In the genomic region with DNA sequence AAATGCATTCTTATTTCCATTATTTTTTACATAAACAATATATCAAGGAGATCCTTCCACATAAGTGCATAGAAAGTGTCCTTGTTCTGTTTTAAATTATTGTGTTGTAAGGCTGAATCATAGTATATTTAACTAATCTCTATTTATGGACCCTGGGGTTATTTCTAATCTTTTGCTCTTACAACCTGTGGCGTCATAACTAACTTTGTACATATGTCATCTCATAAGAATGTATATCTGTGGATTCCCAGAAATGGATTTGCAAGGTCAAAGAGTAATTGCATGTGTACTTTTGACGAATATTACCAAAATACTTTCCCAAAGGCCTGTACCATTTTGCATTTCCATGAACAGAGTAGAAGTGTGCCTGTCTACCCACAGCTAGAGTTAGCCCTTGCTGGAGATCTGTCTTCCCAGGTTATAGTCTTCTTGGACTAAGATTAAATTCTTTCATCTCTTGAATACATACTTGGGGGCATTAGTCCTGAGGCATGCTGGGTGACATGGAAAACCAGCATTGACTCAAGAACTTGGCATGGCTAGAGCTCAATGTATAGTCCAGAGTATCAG, we compare ENCODE assay signal across 20 cellular contexts. TPM values are rescaled to one million over a fixed set of nuclear protein-coding genes. Genes with fewer than 3 reads are reported as not detected.
A peak's percentile ranks its signal among the peaks of the same experiment; 100 is the strongest.
DNase-seq lines count a peak whose midpoint lies in the region; ATAC-seq and TF ChIP-seq lines count a peak whose summit lies in the region.
"Had no signal": no experiment of that assay in that cellular context is flagged by ENCODE, and none has a peak within 500 bp of the region (broad histone marks: within the 10 kb centered on the region; RNA-seq: fewer than 3 reads in every experiment).

No MANE protein-coding gene starts in this region.

- no peak overlapping the region for H2AFZ ChIP-seq in smooth muscle cell (ENCODE audit: low read depth)
- H2AFZ ChIP-seq: parathyroid adenoma had no signal

- H3K27ac ChIP-seq in smooth muscle cell (ENCODE audit: low read depth) (peak overlapping the region; percentile 87), uterus (no peak overlapping the region)
- H3K27ac ChIP-seq: parathyroid adenoma, sigmoid colon, thyroid gland had no signal

- no peaks in the 10 kb centered on the region for H3K79me2 ChIP-seq in smooth muscle cell (ENCODE audit: low read depth)
- H3K79me2 ChIP-seq: parathyroid adenoma had no signal

- H3K9me3 ChIP-seq in smooth muscle cell (replicated peaks; ENCODE audit: low read depth), result no peaks in the 10 kb centered on the region
- no peaks in the 10 kb centered on the region for H3K9me3 ChIP-seq in uterus
- H3K9me3 ChIP-seq: sigmoid colon, thyroid gland had no signal

- intact Hi-C loops in uterus (cut with DNase I; ENCODE audit: low total_unique reads), result no loop called here
- intact Hi-C loops in natural killer cell (cut with micrococcal nuclease), result no loop called here

- no peak for ATAC-seq in natural killer cell
- ATAC-seq: activated T-cell treated with anti-CD3 and anti-CD28 coated beads, Interleukin-2, amount 50 U/mL, for 72 hours had no signal

- peak overlapping the region; percentile 40 for H3K9ac ChIP-seq in smooth muscle cell (ENCODE audit: low read depth)
- H3K9ac ChIP-seq: parathyroid adenoma had no signal

- TF ChIP-seq POLR2A in uterus (IDR thresholded peaks at IDR 0.05), result no peak

- no peak overlapping the region for H3K4me3 ChIP-seq in cardiac fibroblast (replicated peaks in 1 of 2; ENCODE audit: low read depth in 2 of 2, low read length in 2 of 2)
- H3K4me3 ChIP-seq in smooth muscle cell, result no peak overlapping the region
- H3K4me3 ChIP-seq in uterus, result no peak overlapping the region
- H3K4me3 ChIP-seq: sigmoid colon, thyroid gland had no signal

- H3K4me3 Mint-ChIP-seq in natural killer cell (no peak overlapping the region), type B pancreatic cell (no peak overlapping the region)
- H3K4me3 Mint-ChIP-seq: activated naive CD4-positive, alpha-beta T cell treated with anti-CD3 and anti-CD28 coated beads, Interleukin-2, amount 50 U/mL, for 24 hours; activated T-cell treated with anti-CD3 and anti-CD28 coated beads, Interleukin-2, amount 50 U/mL, for 72 hours; endodermal cell had no signal

- peak overlapping the region; percentile 53 for H3K4me2 ChIP-seq in smooth muscle cell

- TF ChIP-seq CTCF in cardiac fibroblast (IDR thresholded peaks at IDR 0.05; ENCODE audit: low read depth, low read length) (no peak), smooth muscle cell (IDR thresholded peaks at IDR 0.05; ENCODE audit: borderline replicate concordance, insufficient read depth, poor library complexity, severe bottlenecking) (no peak), uterus (IDR thresholded peaks at IDR 0.05) (no peak), natural killer cell (IDR thresholded peaks at IDR 0.05) (no peak), type B pancreatic cell (conservative IDR thresholded peaks at IDR 0.05) (no peak)

- peak; percentile 66 for DNase-seq in HS-5 (ENCODE audit: low read depth)
- DNase-seq in cardiac fibroblast (ENCODE audit: low read depth in 2 of 2), result peak; percentile 52 to 78
- DNase-seq in fibroblast of the conjunctiva (ENCODE audit: low read depth), result peak; percentile 82
- no peak for DNase-seq in smooth muscle cell (lab: John Stamatoyannopoulos, UW; ENCODE audit: unreplicated experiment)
- no peak for DNase-seq in uterus
- DNase-seq in natural killer cell, result no peak
- no peak for DNase-seq in type B pancreatic cell (ENCODE audit: extremely low spot score, unreplicated experiment)
- DNase-seq: activated T-cell treated with anti-CD3 and anti-CD28 coated beads, Interleukin-2, amount 50 U/mL, for 72 hours; endodermal cell; MM.1S; NCI-H2171 treated with DMSO at 0.1 percent for 48 hours; NCI-H748 treated with DMSO at 0.1 percent for 48 hours; OCI-M1; SHP77; sigmoid colon; stimulated activated naive CD4-positive, alpha-beta T cell treated with Interleukin-2 at 50 U/mL for 16 hours; thyroid gland had no signal

- 19% methylated on average over 2 of the region's 2 CpGs for WGBS in smooth muscle cell (ENCODE audit: low lambda C conversion rate)

- no peaks in the 10 kb centered on the region for H3K9me3 Mint-ChIP-seq in natural killer cell
- peaks cover 5% of the 10 kb centered on the region for H3K9me3 Mint-ChIP-seq in type B pancreatic cell
- H3K9me3 Mint-ChIP-seq: activated naive CD4-positive, alpha-beta T cell treated with anti-CD3 and anti-CD28 coated beads, Interleukin-2, amount 50 U/mL, for 24 hours; activated T-cell treated with anti-CD3 and anti-CD28 coated beads, Interleukin-2, amount 50 U/mL, for 72 hours; endodermal cell had no signal

- H3K27ac Mint-ChIP-seq in natural killer cell (no peak overlapping the region), type B pancreatic cell (no peak overlapping the region)
- H3K27ac Mint-ChIP-seq: activated naive CD4-positive, alpha-beta T cell treated with anti-CD3 and anti-CD28 coated beads, Interleukin-2, amount 50 U/mL, for 24 hours; activated T-cell treated with anti-CD3 and anti-CD28 coated beads, Interleukin-2, amount 50 U/mL, for 72 hours; endodermal cell had no signal

- H3K4me1 ChIP-seq in smooth muscle cell (ENCODE audit: low read depth), result no peaks in the 10 kb centered on the region
- no peaks in the 10 kb centered on the region for H3K4me1 ChIP-seq in uterus
- H3K4me1 ChIP-seq: parathyroid adenoma, sigmoid colon, thyroid gland had no signal

- H3K27me3 ChIP-seq in smooth muscle cell (ENCODE audit: low read depth), result peaks cover 28% of the 10 kb centered on the region
- no peaks in the 10 kb centered on the region for H3K27me3 ChIP-seq in uterus
- H3K27me3 ChIP-seq: sigmoid colon, thyroid gland had no signal

- no peaks in the 10 kb centered on the region for H4K20me1 ChIP-seq in smooth muscle cell (ENCODE audit: low read depth)

- H3K36me3 Mint-ChIP-seq in natural killer cell (no peaks in the 10 kb centered on the region), type B pancreatic cell (no peaks in the 10 kb centered on the region)

- no peaks in the 10 kb centered on the region for H3F3A ChIP-seq in smooth muscle cell (ENCODE audit: low read depth)

- H3K4me1 Mint-ChIP-seq in natural killer cell (no peaks in the 10 kb centered on the region), type B pancreatic cell (ENCODE audit: unreplicated experiment) (no peaks in the 10 kb centered on the region)
- H3K4me1 Mint-ChIP-seq: activated naive CD4-positive, alpha-beta T cell treated with anti-CD3 and anti-CD28 coated beads, Interleukin-2, amount 50 U/mL, for 24 hours had no signal

- H3K36me3 ChIP-seq in smooth muscle cell (ENCODE audit: low read depth), result no peaks in the 10 kb centered on the region
- H3K36me3 ChIP-seq in uterus, result no peaks in the 10 kb centered on the region
- H3K36me3 ChIP-seq: sigmoid colon, thyroid gland had no signal

- H3K27me3 Mint-ChIP-seq in natural killer cell (ENCODE audit: low read depth in 2 of 2) (peaks cover 3 to 13% of the 10 kb centered on the region in 2 donors), type B pancreatic cell (peaks cover 33% of the 10 kb centered on the region)
- H3K27me3 Mint-ChIP-seq: activated naive CD4-positive, alpha-beta T cell treated with anti-CD3 and anti-CD28 coated beads, Interleukin-2, amount 50 U/mL, for 24 hours had no signal

RNA-seq across cellular contexts. Expression of a gene that starts 42.8 kb away (rescaled TPM):
- total RNA-seq in smooth muscle cell (8.5 and 10.1 TPM in 2 replicates), uterus (10 to 100 TPM in 1 of 4 donors, 1 to 10 TPM in 3; 1.3 to 14.5 (median 4.8) TPM), natural killer cell (10 to 100 TPM in 2 of 3 donors, 1 to 10 TPM in 1; 7.3 to 18.0 (median 10.8) TPM), type B pancreatic cell (ENCODE audit: low replicate concordance) (7.1 and 17.0 TPM in 2 replicates)
- 14.2 and 16.7 TPM in 2 replicates for polyA plus RNA-seq in smooth muscle cell

RNA-seq across cellular contexts. Expression of a gene that starts 48.7 kb away (rescaled TPM):
- 1.2 TPM in 2 replicates for total RNA-seq in smooth muscle cell
- 1.0 and 2.8 TPM in 2 replicates for polyA plus RNA-seq in smooth muscle cell
- total RNA-seq in uterus, result under 1 TPM in 2 of 4 donors, not detected in 2; 0.49 to 0.76 TPM
- not detected for total RNA-seq in natural killer cell
- total RNA-seq in type B pancreatic cell (ENCODE audit: low replicate concordance), result 0.24 and 0.71 TPM in 2 replicates
- total RNA-seq: activated CD8-positive, alpha-beta memory T cell treated with anti-CD3 and anti-CD28 coated beads for 36 hours; activated T-cell treated with anti-CD3 and anti-CD28 coated beads, Interleukin-2, amount 50 U/mL, for 72 hours had no signal

Comparison
In these comparisons a context has a peak if more than half of its experiments do, and no peak if none do; other contexts are left out.
1. DNase-seq: peak in HS-5 (single experiment), cardiac fibroblast (2 of 2) and fibroblast of the conjunctiva (single experiment); none in smooth muscle cell (single experiment), uterus (0 of 2), natural killer cell (single experiment) and type B pancreatic cell (single experiment).